Comparison of ENCODE assay signal across 11 cellular contexts in the genomic region with DNA sequence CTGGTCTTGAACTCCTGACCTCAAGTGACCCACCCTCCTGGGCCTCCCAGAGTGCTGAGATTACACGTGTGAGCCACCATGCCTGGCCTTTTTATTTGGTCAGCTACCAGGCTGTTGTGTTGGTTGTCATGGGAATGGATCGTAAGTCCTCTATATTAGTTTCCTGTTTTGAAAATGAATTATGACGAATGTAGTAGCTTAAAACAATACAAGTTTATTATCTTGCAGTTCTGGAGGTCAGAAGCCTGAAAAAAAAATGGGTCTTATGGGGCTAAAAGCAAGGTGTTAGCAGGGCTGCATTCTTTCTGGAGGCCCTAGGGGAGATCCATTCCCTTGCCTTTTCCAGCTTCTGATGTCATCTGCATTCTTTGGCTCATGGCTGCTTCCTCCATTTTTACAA. TPM values are rescaled to one million over a fixed set of nuclear protein-coding genes. Genes with fewer than 3 reads are reported as not detected.
DNase-seq lines count a peak whose midpoint lies in the region; ATAC-seq and TF ChIP-seq lines count a peak whose summit lies in the region.
"Had no signal": no experiment of that assay in that cellular context is flagged by ENCODE, and none has a peak within 500 bp of the region (broad histone marks: within the 10 kb centered on the region; RNA-seq: fewer than 3 reads in every experiment).

No MANE protein-coding gene starts in this region.

- peak overlapping the region; percentile 79 for H3K27ac ChIP-seq in left ventricle myocardium inferior (replicated peaks)

- peak overlapping the region; percentile 91 for H3K27ac Mint-ChIP-seq in activated naive CD4-positive, alpha-beta T cell treated with anti-CD3 and anti-CD28 coated beads, Interleukin-2, amount 50 U/mL, for 24 hours
- peak overlapping the region; percentile 88 for H3K27ac Mint-ChIP-seq in stimulated activated memory B cell treated with anti-CD40 and anti-IgM and Interleukin-4, amounts not matched to agents 10 μg/mL and 1 μg/mL and 100 μg/mL, for 72 hours

- ATAC-seq in stimulated activated memory B cell treated with anti-CD40 and anti-IgM and Interleukin-4, amounts not matched to agents 10 μg/mL and 1 μg/mL and 100 μg/mL, for 72 hours: no peak
- ATAC-seq in HG03442 (IDR thresholded peaks at IDR 0.05; ENCODE audit: unreplicated experiment): no peak
- ATAC-seq: PC-3 had no signal

- H3K27me3 ChIP-seq in adipocyte (replicated peaks; ENCODE audit: control insufficient read depth, insufficient read depth, low read length) (peaks cover 14% of the 10 kb centered on the region), left ventricle myocardium inferior (ENCODE audit: low read depth) (no peaks in the 10 kb centered on the region)

- intact Hi-C loops in left ventricle myocardium inferior (cut with micrococcal nuclease): no loop called here

- H3K9me3 ChIP-seq in adipocyte (ENCODE audit: control insufficient read depth, low read length) (no peaks in the 10 kb centered on the region), left ventricle myocardium inferior (replicated peaks) (no peaks in the 10 kb centered on the region)

- DNase-seq in activated naive CD4-positive, alpha-beta T cell treated with anti-CD3 and anti-CD28 coated beads, Interleukin-2, amount 50 U/mL, for 16 hours: no peak
- DNase-seq in adipocyte (ENCODE audit: low read depth) (peak; percentile 9), left ventricle myocardium inferior (no peak), NCI-H128 (lab: John Stamatoyannopoulos, UW; ENCODE audit: unreplicated experiment) (no peak), pons (ENCODE audit: low spot score) (no peak)
- DNase-seq: foreskin melanocyte, GDM1, PC-3 had no signal

- no peak overlapping the region for H3K9ac ChIP-seq in adipocyte (ENCODE audit: low read length)

- no peaks in the 10 kb centered on the region for H3K9me3 Mint-ChIP-seq in activated naive CD4-positive, alpha-beta T cell treated with anti-CD3 and anti-CD28 coated beads, Interleukin-2, amount 50 U/mL, for 24 hours
- H3K9me3 Mint-ChIP-seq in stimulated activated memory B cell treated with anti-CD40 and anti-IgM and Interleukin-4, amounts not matched to agents 10 μg/mL and 1 μg/mL and 100 μg/mL, for 72 hours: no peaks in the 10 kb centered on the region

- H3K4me3 ChIP-seq in adipocyte (ENCODE audit: low read length): no peak overlapping the region
- no peak overlapping the region for H3K4me3 ChIP-seq in left ventricle myocardium inferior

- peaks cover 77% of the 10 kb centered on the region for H3K4me1 Mint-ChIP-seq in activated naive CD4-positive, alpha-beta T cell treated with anti-CD3 and anti-CD28 coated beads, Interleukin-2, amount 50 U/mL, for 24 hours
- peaks cover 51% of the 10 kb centered on the region for H3K4me1 Mint-ChIP-seq in stimulated activated memory B cell treated with anti-CD40 and anti-IgM and Interleukin-4, amounts not matched to agents 10 μg/mL and 1 μg/mL and 100 μg/mL, for 72 hours

- H3K27me3 Mint-ChIP-seq in activated naive CD4-positive, alpha-beta T cell treated with anti-CD3 and anti-CD28 coated beads, Interleukin-2, amount 50 U/mL, for 24 hours: no peaks in the 10 kb centered on the region
- H3K27me3 Mint-ChIP-seq in stimulated activated memory B cell treated with anti-CD40 and anti-IgM and Interleukin-4, amounts not matched to agents 10 μg/mL and 1 μg/mL and 100 μg/mL, for 72 hours: no peaks in the 10 kb centered on the region

- H3K4me1 ChIP-seq in adipocyte (ENCODE audit: control insufficient read depth, insufficient read depth, low read length): peaks cover 5% of the 10 kb centered on the region
- peaks cover 42% of the 10 kb centered on the region for H3K4me1 ChIP-seq in left ventricle myocardium inferior

- H3K36me3 Mint-ChIP-seq in activated naive CD4-positive, alpha-beta T cell treated with anti-CD3 and anti-CD28 coated beads, Interleukin-2, amount 50 U/mL, for 24 hours: no peaks in the 10 kb centered on the region
- no peaks in the 10 kb centered on the region for H3K36me3 Mint-ChIP-seq in stimulated activated memory B cell treated with anti-CD40 and anti-IgM and Interleukin-4, amounts not matched to agents 10 μg/mL and 1 μg/mL and 100 μg/mL, for 72 hours

- H3K4me3 Mint-ChIP-seq in activated naive CD4-positive, alpha-beta T cell treated with anti-CD3 and anti-CD28 coated beads, Interleukin-2, amount 50 U/mL, for 24 hours: no peak overlapping the region
- no peak overlapping the region for H3K4me3 Mint-ChIP-seq in stimulated activated memory B cell treated with anti-CD40 and anti-IgM and Interleukin-4, amounts not matched to agents 10 μg/mL and 1 μg/mL and 100 μg/mL, for 72 hours

- no peak for TF ChIP-seq CTCF in left ventricle myocardium inferior (IDR thresholded peaks at IDR 0.05; ENCODE audit: borderline replicate concordance)

- H3K36me3 ChIP-seq in adipocyte (ENCODE audit: control insufficient read depth, insufficient read depth, low read length, severe bottlenecking): no peaks in the 10 kb centered on the region
- H3K36me3 ChIP-seq in left ventricle myocardium inferior: no peaks in the 10 kb centered on the region

RNA-seq across cellular contexts. Expression of a gene that starts 25.1 kb away (rescaled TPM):
- total RNA-seq in left ventricle myocardium inferior: 67.6 TPM
